14 cellular contexts compared by ENCODE assay signal in genomic region chr1:235841938-235842545, GRCh38. TPM values are rescaled to one million over a fixed set of nuclear protein-coding genes. Genes with fewer than 3 reads are reported as not detected.
DNase-seq lines count a peak whose midpoint lies in the region; ATAC-seq, FAIRE-seq and TF ChIP-seq lines count a peak whose summit lies in the region.
"Had no signal": no experiment of that assay in that cellular context is flagged by ENCODE, and none has a peak within 500 bp of the region (broad histone marks: within the 10 kb centered on the region; RNA-seq: fewer than 3 reads in every experiment).

No MANE protein-coding gene starts in this region.

- POLR2A ChIA-PET in GM12878 (lab: Charles Lee), result interaction anchor here (1.4 to 3.7 kb wide), 6 partner anchors 10 to 337 kb away, joined by 4 to 23 read pairs (median 8); partner anchors contain the start of genes B3GALNT2 and LYST

- FAIRE-seq in GM12891 (lab: Jason Lieb, UNC) (peak; percentile 54), GM12878 (lab: Jason Lieb, UNC) (peak; percentile 93)

- dilution Hi-C loops in mammary epithelial cell (cut with HindIII; ENCODE audit: low sequenced_read_pairs), result loop anchor here (5.0 kb wide), 2 partner anchors 35 kb away; no protein-coding TSS in a partner anchor

- H3K27me3 ChIP-seq in GM12878 (replicated peaks in 1 of 2; ENCODE audit: control insufficient read depth in 2 of 2, insufficient read depth in 2 of 2, low read length in 1 of 2) (no peaks in the 10 kb centered on the region), mammary epithelial cell (ENCODE audit: insufficient read depth, low read length) (no peaks in the 10 kb centered on the region), esophagus muscularis mucosa (no peaks in the 10 kb centered on the region), vagina (no peaks in the 10 kb centered on the region)

- TF ChIP-seq CTCF in GM12878 (IDR thresholded peaks at IDR 0.05 in 2 of 3, conservative IDR thresholded peaks at IDR 0.05 in 1 of 3; ENCODE audit: control insufficient read depth in 2 of 3, extremely low read depth in 1 of 3, insufficient read depth in 1 of 3, low read depth in 3 of 3, low read length in 3 of 3), result no peak
- no peak for TF ChIP-seq CTCF in mammary epithelial cell (conservative IDR thresholded peaks at IDR 0.05 in 1 of 2, IDR thresholded peaks at IDR 0.05 in 1 of 2; ENCODE audit: extremely low read depth in 1 of 2, insufficient read depth in 1 of 2, low read depth in 1 of 2, low read length in 2 of 2)
- no peak for TF ChIP-seq CTCF in esophagus muscularis mucosa (IDR thresholded peaks at IDR 0.05)
- TF ChIP-seq CTCF in vagina (IDR thresholded peaks at IDR 0.05), result no peak

- no peak for DNase-seq in GM12891 (ENCODE audit: insufficient read length, low spot score)
- DNase-seq in GM12878 (ENCODE audit: low read depth, low spot score), result no peak
- DNase-seq in mammary epithelial cell, result no peak
- DNase-seq in esophagus muscularis mucosa (ENCODE audit: extremely low spot score), result no peak
- no peak for DNase-seq in vagina (ENCODE audit: extremely low spot score in 2 of 2)
- DNase-seq in NCI-H1092 treated with DMSO at 0.1 percent for 48 hours (lab: John Stamatoyannopoulos, UW), result no peak
- DNase-seq: activated CD8-positive, alpha-beta memory T cell treated with anti-CD3 and anti-CD28 coated beads, Interleukin-2, amount 50 U/mL, for 4 hours; HFFc6; NCI-H1105; nucleus accumbens; SHP77 had no signal

- RAD21 ChIA-PET in GM12878 (lab: Charles Lee; ENCODE audit: unreplicated experiment), result interaction anchor here (0.6 to 4.8 kb wide), 44 partner anchors 10 to 557 kb away, joined by 3 to 68 read pairs (median 6); partner anchors contain the start of gene B3GALNT2

- SMC1A ChIA-PET in GM12878 (lab: Charles Lee; ENCODE audit: uncharacterized antibody, unreplicated experiment), result interaction anchor here (0.6 to 7.9 kb wide), 40 partner anchors 10 to 537 kb away, joined by 3 to 97 read pairs (median 9); partner anchors contain the start of gene LYST

- BruUV-seq in GM12878 (replicated peaks; lab: Mats Ljungman, UMichigan), result no TSS peak
- BruUV-seq in mammary epithelial cell (replicated peaks; lab: Mats Ljungman, UMichigan), result no TSS peak

- no peak for TF ChIP-seq RAD21 in GM12878 (IDR thresholded peaks at IDR 0.05; ENCODE audit: insufficient read depth, low read depth, low read length)

- no peaks in the 10 kb centered on the region for H3K9me3 ChIP-seq in GM12878 (replicated peaks; ENCODE audit: control insufficient read depth, insufficient read depth, low read length)
- H3K9me3 ChIP-seq in mammary epithelial cell (replicated peaks; ENCODE audit: insufficient read depth, low read length), result no peaks in the 10 kb centered on the region
- H3K9me3 ChIP-seq in esophagus muscularis mucosa, result no peaks in the 10 kb centered on the region
- no peaks in the 10 kb centered on the region for H3K9me3 ChIP-seq in vagina

- no peak overlapping the region for H3K9ac ChIP-seq in GM12878 (ENCODE audit: control insufficient read depth, insufficient read depth, low read length)
- no peak overlapping the region for H3K9ac ChIP-seq in mammary epithelial cell (ENCODE audit: insufficient read depth, low read length)

- H3K27ac ChIP-seq in GM12878 (ENCODE audit: control insufficient read depth, insufficient read depth), result peak overlapping the region; percentile 57
- no peak overlapping the region for H3K27ac ChIP-seq in mammary epithelial cell (ENCODE audit: insufficient read depth, low read depth, low read length)
- H3K27ac ChIP-seq in esophagus muscularis mucosa (replicated peaks in 1 of 4), result no peak overlapping the region
- H3K27ac ChIP-seq in vagina, result no peak overlapping the region
- H3K27ac ChIP-seq: coronary artery had no signal

- H3K4me2 ChIP-seq in GM12878 (ENCODE audit: control insufficient read depth, insufficient read depth) (peak overlapping the region; percentile 46), mammary epithelial cell (ENCODE audit: insufficient read depth, low read depth, low read length) (no peak overlapping the region)

- 0% methylated on average over 1 of the region's 1 CpG for WGBS in GM12878 (ENCODE audit: insufficient coverage, insufficient replicate concordance, low lambda C conversion rate, missing lambda C conversion rate)
- WGBS in mammary epithelial cell (ENCODE audit: low coverage, missing lambda C conversion rate), result 100% methylated on average over 1 of the region's 1 CpG
- WGBS in esophagus muscularis mucosa, result 95% methylated on average over 1 of the region's 1 CpG

- CTCF ChIA-PET in GM12878 (lab: Yijun Ruan, JAX) (interaction anchor here (0.6 to 9.3 kb wide), 55 partner anchors 9 to 426 kb away, joined by 3 to 129 read pairs (median 8); partner anchors contain the start of genes B3GALNT2 and LYST), mammary epithelial cell (lab: Charles Lee; ENCODE audit: low non-redundant PET) (interaction anchor here (0.6 kb wide), 1 partner anchor 270 kb away, joined by 3 read pairs; no protein-coding TSS in a partner anchor)

- H3K4me1 ChIP-seq in GM12878 (ENCODE audit: control insufficient read depth, insufficient read depth, low read length) (peaks cover 7% of the 10 kb centered on the region), mammary epithelial cell (ENCODE audit: insufficient read depth, low read length) (no peaks in the 10 kb centered on the region), esophagus muscularis mucosa (peaks cover 23 to 37% (median 28%) of the 10 kb centered on the region in 4 donors), vagina (peaks cover 27% of the 10 kb centered on the region)

- H2AFZ ChIP-seq in GM12878 (ENCODE audit: control insufficient read depth, low read depth, low read length), result peak overlapping the region; percentile 29
- no peak overlapping the region for H2AFZ ChIP-seq in mammary epithelial cell (ENCODE audit: low read depth, low read length)

- H3K36me3 ChIP-seq in GM12878 (ENCODE audit: control insufficient read depth in 2 of 2, insufficient read depth in 2 of 2, low read length in 1 of 2), result no peaks in the 10 kb centered on the region
- H3K36me3 ChIP-seq in mammary epithelial cell (ENCODE audit: insufficient read depth, low read length), result no peaks in the 10 kb centered on the region
- H3K36me3 ChIP-seq in esophagus muscularis mucosa, result no peaks in the 10 kb centered on the region
- no peaks in the 10 kb centered on the region for H3K36me3 ChIP-seq in vagina

- TF ChIP-seq POLR2A in GM12891 (IDR thresholded peaks at IDR 0.05; ENCODE audit: low read depth, low read length) (no peak), GM12878 (IDR thresholded peaks at IDR 0.05; ENCODE audit: low read depth, low read length) (no peak), esophagus muscularis mucosa (IDR thresholded peaks at IDR 0.05; ENCODE audit: low read depth) (no peak), vagina (IDR thresholded peaks at IDR 0.05) (no peak)

- peak; percentile 67 for ATAC-seq in GM19463 (IDR thresholded peaks at IDR 0.05; ENCODE audit: unreplicated experiment)
- ATAC-seq in HG03095 (IDR thresholded peaks at IDR 0.05; ENCODE audit: unreplicated experiment), result peak; percentile 76
- peak; percentile 82 for ATAC-seq in GM12878

- in situ Hi-C loops in GM12878 (cut with MboI) (no loop called here), mammary epithelial cell (cut with MboI; ENCODE audit: low sequenced_read_pairs in 2 of 2) (no loop called here)

- TF ChIP-seq EP300 in GM12878 (IDR thresholded peaks at IDR 0.05; ENCODE audit: borderline replicate concordance in 1 of 2, control insufficient read depth in 1 of 2, low read depth in 2 of 2, low read length in 2 of 2), result peak in 1 of 2 experiments; percentile 35; a peak in 1 of 4 replicates
- TF ChIP-seq EP300 in esophagus muscularis mucosa (IDR thresholded peaks at IDR 0.05), result no peak

- peaks cover 8% of the 10 kb centered on the region; the same call in 1 of the 2 replicates for H3K79me2 ChIP-seq in GM12878 (ENCODE audit: control insufficient read depth, insufficient read depth, low read length)
- peaks cover 79% of the 10 kb centered on the region for H3K79me2 ChIP-seq in mammary epithelial cell (ENCODE audit: insufficient read depth, low read length)

- intact Hi-C loops in GM12878 (cut with micrococcal nuclease; ENCODE audit: unreplicated experiment), result loop anchor here (2.0 to 5.0 kb wide), 3 partner anchors 129 to 340 kb away; partner anchors contain the start of genes B3GALNT2 and GNG4
- intact Hi-C loops in mammary epithelial cell (cut with micrococcal nuclease), result loop anchor here (10.0 kb wide), 1 partner anchor 327 kb away; no protein-coding TSS in a partner anchor
- intact Hi-C loops in esophagus muscularis mucosa (cut with DNase I), result no loop called here
- intact Hi-C loops in vagina (cut with DNase I), result no loop called here

- H3K4me3 ChIP-seq in GM12878 (peak overlapping the region; percentile 8; the same call in 1 of the 2 replicates), mammary epithelial cell (replicated peaks in 1 of 3; ENCODE audit: insufficient read depth in 1 of 3, low read depth in 2 of 3, low read length in 3 of 3) (no peak overlapping the region), esophagus muscularis mucosa (no peak overlapping the region), vagina (no peak overlapping the region)
- H3K4me3 ChIP-seq: coronary artery had no signal

- H4K20me1 ChIP-seq in GM12878 (ENCODE audit: control insufficient read depth, insufficient read depth) (no peaks in the 10 kb centered on the region), mammary epithelial cell (ENCODE audit: insufficient read depth, low read length) (no peaks in the 10 kb centered on the region)

RNA-seq across cellular contexts. Expression of gene LYST, which starts 24.7 kb away (rescaled TPM):
- 4.1 TPM for polyA plus RNA-seq in GM12891 (2012; ENCODE audit: low read depth, missing spikeins)
- 162 and 169 TPM in 2 replicates for total RNA-seq in GM12878 (2013; cell fraction: nucleolus; rRNA removed)
- 8.8 and 9.7 TPM in 2 replicates for total RNA-seq in GM12878 (2014; rRNA removed)
- 6.5 and 7.9 TPM in 2 replicates for total RNA-seq in GM12878 (2014; rRNA removed; fragmentation: Illumina TruSeq; extraction: Trizol)
- total RNA-seq in GM12878 (2021), result 6.5 and 9.7 TPM in 2 replicates
- 2.3 TPM for polyA plus RNA-seq in GM12878 (2011; ENCODE audit: low read depth)
- 28.1 and 34.2 TPM in 2 replicates for polyA plus RNA-seq in GM12878 (2011; rRNA removed)
- 14.0 and 15.9 TPM in 2 replicates for polyA plus RNA-seq in GM12878 (2011; cell fraction: cytosol; rRNA removed)
- polyA plus RNA-seq in GM12878 (2011; cell fraction: nucleus; rRNA removed), result 30.5 and 30.7 TPM in 2 replicates
- polyA plus RNA-seq in GM12878 (2012), result 4.2 and 4.3 TPM in 2 replicates
- 6.1 and 12.4 TPM in 2 replicates for polyA plus RNA-seq in GM12878 (2014; fragmentation: Illumina TruSeq; extraction: Trizol)
- 1 to 10 TPM; 3.7 to 5.2 TPM for polyA plus RNA-seq in GM12878 (2014; fragmentation: Nextera tagmentation; extraction: Ambion mirVana)
- 4.1 and 4.8 TPM in 2 replicates for polyA plus RNA-seq in GM12878 (2014; rRNA removed)
- 1 to 10 TPM; 3.3 to 3.9 TPM for polyA plus RNA-seq in GM12878 (2016; fragmentation: Nextera tagmentation; extraction: Ambion mirVana)
- polyA minus RNA-seq in GM12878 (2011; rRNA and poly(A)+ RNA removed), result 91.2 and 123 TPM in 2 replicates
- 13.1 and 15.3 TPM in 2 replicates for polyA minus RNA-seq in GM12878 (2011; cell fraction: cytosol; rRNA and poly(A)+ RNA removed)
- 94.7 and 122 TPM in 2 replicates for polyA minus RNA-seq in GM12878 (2011; cell fraction: nucleus; rRNA and poly(A)+ RNA removed)
- 10 to 100 TPM; 27.6 to 50.5 TPM for total RNA-seq in mammary epithelial cell
- 6.1 TPM for polyA plus RNA-seq in mammary epithelial cell
- polyA minus RNA-seq in mammary epithelial cell, result 53.0 TPM
- 10 to 100 TPM; 22.9 to 44.4 (median 31.9) TPM for total RNA-seq in esophagus muscularis mucosa
- total RNA-seq in vagina, result 52.1 TPM

Comparison
In these comparisons a context has a peak if more than half of its experiments do, and no peak if none do; other contexts are left out.
1. intact Hi-C loops: an anchor here in GM12878 (2.0 to 5.0 kb wide) and mammary epithelial cell (10.0 kb wide); none called in esophagus muscularis mucosa and vagina.